ENCODE assay signal across 9 cellular contexts in genomic region chr4:9122711-9123110, GRCh38. TPM values are rescaled to one million over a fixed set of nuclear protein-coding genes. Genes with fewer than 3 reads are reported as not detected.
"Had no signal": no experiment of that assay in that cellular context is flagged by ENCODE, and none has a peak within 500 bp of the region (broad histone marks: within the 10 kb centered on the region; RNA-seq: fewer than 3 reads in every experiment).

No MANE protein-coding gene starts in this region.

RNA-seq across cellular contexts. Expression of gene FAM90A26, which starts 47.5 kb away (rescaled TPM):
- total RNA-seq: HepG2, HT1080, IMR-90, OCI-LY7, PC-9, Peyer's patch, Right ventricle myocardium superior, RPMI7951, SJSA1 had no signal
- polyA plus RNA-seq: HepG2, IMR-90 had no signal
